ENCODE assay signal across 1 cellular context in the genomic region with DNA sequence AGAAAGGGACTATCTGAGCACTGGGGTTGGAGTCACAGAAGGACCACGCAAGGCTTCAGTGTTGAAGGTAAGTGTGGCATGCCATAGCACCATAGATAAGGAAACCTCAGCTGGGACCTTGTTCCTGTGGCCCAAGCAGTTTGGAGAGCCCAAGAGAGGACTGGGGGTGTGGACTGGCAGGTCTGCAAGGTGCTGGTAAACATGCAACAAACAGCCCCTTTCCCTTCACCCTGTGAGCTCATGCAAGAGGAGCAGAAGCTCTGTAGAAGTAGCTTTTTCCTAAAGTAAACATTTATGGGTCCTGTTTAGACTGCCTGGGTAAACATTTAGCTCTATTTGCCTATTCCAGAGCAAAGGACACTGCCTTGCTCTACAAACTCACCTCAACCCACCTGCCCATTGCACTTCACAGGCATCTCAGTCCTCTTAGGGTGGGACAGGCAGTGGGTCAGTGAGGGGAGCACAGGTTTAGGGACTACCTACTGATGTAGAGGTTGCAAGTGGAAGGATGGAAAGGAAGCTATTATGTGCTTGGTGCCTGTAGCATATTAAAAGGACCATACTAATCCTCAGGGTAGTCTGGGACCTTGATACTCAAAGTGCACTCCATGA.
TF ChIP-seq lines count a peak whose summit lies in the region.

No MANE protein-coding gene starts in this region.

TF ChIP-seq in HepG2, 621 proteins besides CTCF, POLR2A, EP300 and RAD21 (continued from another document and continues in another):
- TF ChIP-seq ARNTL (CRISPR knock-in tag; IDR thresholded peaks at IDR 0.05) (peak; percentile 63; the same call in 1 of the 2 replicates), ZNF282 (IDR thresholded peaks at IDR 0.05; ENCODE audit: partially characterized antibody) (no peak), ZNF598 (CRISPR knock-in tag; IDR thresholded peaks at IDR 0.05; ENCODE audit: borderline replicate concordance) (peak; percentile 80; the same call in 1 of the 2 replicates), RNF219 (CRISPR knock-in tag; IDR thresholded peaks at IDR 0.05) (peak; percentile 85), ASH2L (IDR thresholded peaks at IDR 0.05; ENCODE audit: insufficient read length, low read depth, low read length) (peak; percentile 56), ZNF3 (CRISPR knock-in tag; IDR thresholded peaks at IDR 0.05) (no peak), ZNF619 (CRISPR knock-in tag; IDR thresholded peaks at IDR 0.05) (no peak), ZNF333 (CRISPR knock-in tag; IDR thresholded peaks at IDR 0.05; ENCODE audit: borderline replicate concordance) (no peak), MTA3 (CRISPR knock-in tag; IDR thresholded peaks at IDR 0.05) (no peak), ATAD3A (CRISPR knock-in tag; IDR thresholded peaks at IDR 0.05) (no peak), ZNF121 (CRISPR knock-in tag; IDR thresholded peaks at IDR 0.05) (peak; percentile 53; the same call in 1 of the 2 replicates), ZNF354B (CRISPR knock-in tag; IDR thresholded peaks at IDR 0.05) (no peak), ZNF232 (CRISPR knock-in tag; IDR thresholded peaks at IDR 0.05; ENCODE audit: borderline replicate concordance) (no peak), TCF7L2 (IDR thresholded peaks at IDR 0.05; ENCODE audit: low read depth, low read length) (no peak), PLRG1 (conservative IDR thresholded peaks at IDR 0.05) (no peak), ZNF547 (CRISPR knock-in tag; IDR thresholded peaks at IDR 0.05) (peak; percentile 69; the same call in 1 of the 2 replicates), ZBTB34 (CRISPR knock-in tag; IDR thresholded peaks at IDR 0.05) (peak; percentile 87; the same call in 1 of the 2 replicates), ZNF225 (CRISPR knock-in tag; IDR thresholded peaks at IDR 0.05) (no peak), HMGXB3 (CRISPR knock-in tag; IDR thresholded peaks at IDR 0.05; ENCODE audit: borderline replicate concordance) (no peak), ZNF710 (CRISPR knock-in tag; IDR thresholded peaks at IDR 0.05; ENCODE audit: borderline replicate concordance) (peak; percentile 71), ZNF800 (CRISPR knock-in tag; IDR thresholded peaks at IDR 0.05) (no peak), ZFP36L2 (CRISPR knock-in tag; IDR thresholded peaks at IDR 0.05) (no peak), ZNF382 (CRISPR knock-in tag; IDR thresholded peaks at IDR 0.05; ENCODE audit: borderline replicate concordance) (no peak), STAT5B (CRISPR knock-in tag; IDR thresholded peaks at IDR 0.05) (no peak), FOXP4 (CRISPR knock-in tag; IDR thresholded peaks at IDR 0.05) (peak; percentile 97), ZFP36L1 (CRISPR knock-in tag; IDR thresholded peaks at IDR 0.05) (no peak), BRD4 (CRISPR knock-in tag; IDR thresholded peaks at IDR 0.05) (no peak), HNRNPLL (IDR thresholded peaks at IDR 0.05; ENCODE audit: low read depth, low read length, poor library complexity, severe bottlenecking) (no peak), JUND (CRISPR knock-in tag; IDR thresholded peaks at IDR 0.05) (no peak), RFX5 (IDR thresholded peaks at IDR 0.05; ENCODE audit: low read depth, low read length) (no peak), HCFC1 (IDR thresholded peaks at IDR 0.05; ENCODE audit: low read depth, low read length) (no peak), SMYD3 (CRISPR knock-in tag; IDR thresholded peaks at IDR 0.05) (no peak), ZNF124 (CRISPR knock-in tag; IDR thresholded peaks at IDR 0.05) (0 out of 2 replicates have a peak, but pooled peaks have one; percentile 18), NFRKB (IDR thresholded peaks at IDR 0.05) (no peak), NCOA2 (CRISPR knock-in tag; IDR thresholded peaks at IDR 0.05) (peak; percentile 30; the same call in 1 of the 2 replicates), HNRNPUL1 (IDR thresholded peaks at IDR 0.05; ENCODE audit: low read depth, low read length) (no peak), MTF1 (CRISPR knock-in tag; IDR thresholded peaks at IDR 0.05) (no peak)
- TF ChIP-seq, protein P1, sequence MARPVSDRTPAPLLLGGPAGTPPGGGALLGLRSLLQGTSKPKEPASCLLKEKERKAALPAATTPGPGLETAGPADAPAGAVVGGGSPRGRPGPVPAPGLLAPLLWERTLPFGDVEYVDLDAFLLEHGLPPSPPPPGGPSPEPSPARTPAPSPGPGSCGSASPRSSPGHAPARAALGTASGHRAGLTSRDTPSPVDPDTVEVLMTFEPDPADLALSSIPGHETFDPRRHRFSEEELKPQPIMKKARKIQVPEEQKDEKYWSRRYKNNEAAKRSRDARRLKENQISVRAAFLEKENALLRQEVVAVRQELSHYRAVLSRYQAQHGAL (CRISPR knock-in tag; IDR thresholded peaks at IDR 0.05; ENCODE audit: not compliant biosample characterization): no peak
- TF ChIP-seq, protein P2, sequence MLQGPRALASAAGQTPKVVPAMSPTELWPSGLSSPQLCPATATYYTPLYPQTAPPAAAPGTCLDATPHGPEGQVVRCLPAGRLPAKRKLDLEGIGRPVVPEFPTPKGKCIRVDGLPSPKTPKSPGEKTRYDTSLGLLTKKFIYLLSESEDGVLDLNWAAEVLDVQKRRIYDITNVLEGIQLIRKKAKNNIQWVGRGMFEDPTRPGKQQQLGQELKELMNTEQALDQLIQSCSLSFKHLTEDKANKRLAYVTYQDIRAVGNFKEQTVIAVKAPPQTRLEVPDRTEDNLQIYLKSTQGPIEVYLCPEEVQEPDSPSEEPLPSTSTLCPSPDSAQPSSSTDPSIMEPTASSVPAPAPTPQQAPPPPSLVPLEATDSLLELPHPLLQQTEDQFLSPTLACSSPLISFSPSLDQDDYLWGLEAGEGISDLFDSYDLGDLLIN (CRISPR knock-in tag; IDR thresholded peaks at IDR 0.05; ENCODE audit: borderline replicate concordance): no peak
- TF ChIP-seq, protein P3, sequence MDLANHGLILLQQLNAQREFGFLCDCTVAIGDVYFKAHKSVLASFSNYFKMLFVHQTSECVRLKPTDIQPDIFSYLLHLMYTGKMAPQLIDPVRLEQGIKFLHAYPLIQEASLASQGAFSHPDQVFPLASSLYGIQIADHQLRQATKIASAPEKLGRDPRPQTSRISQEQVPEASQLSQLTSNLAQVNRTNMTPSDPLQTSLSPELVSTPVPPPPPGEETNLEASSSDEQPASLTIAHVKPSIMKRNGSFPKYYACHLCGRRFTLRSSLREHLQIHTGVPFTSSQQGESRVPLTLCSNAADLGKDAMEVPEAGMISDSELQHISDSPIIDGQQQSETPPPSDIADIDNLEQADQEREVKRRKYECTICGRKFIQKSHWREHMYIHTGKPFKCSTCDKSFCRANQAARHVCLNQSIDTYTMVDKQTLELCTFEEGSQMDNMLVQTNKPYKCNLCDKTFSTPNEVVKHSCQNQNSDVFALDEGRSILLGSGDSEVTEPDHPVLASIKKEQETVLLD (CRISPR knock-in tag; IDR thresholded peaks at IDR 0.05; ENCODE audit: low read depth): no peak
- TF ChIP-seq, protein P4, sequence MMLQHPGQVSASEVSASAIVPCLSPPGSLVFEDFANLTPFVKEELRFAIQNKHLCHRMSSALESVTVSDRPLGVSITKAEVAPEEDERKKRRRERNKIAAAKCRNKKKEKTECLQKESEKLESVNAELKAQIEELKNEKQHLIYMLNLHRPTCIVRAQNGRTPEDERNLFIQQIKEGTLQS (CRISPR knock-in tag; IDR thresholded peaks at IDR 0.05): no peak
